In genomic region chr17:39831588-39831987, GRCh38 we compare ENCODE assay signal across 27 cellular contexts. TPM values are rescaled to one million over a fixed set of nuclear protein-coding genes. Genes with fewer than 3 reads are reported as not detected.
DNase-seq lines count a peak whose midpoint lies in the region; ATAC-seq, FAIRE-seq and TF ChIP-seq lines count a peak whose summit lies in the region.
"Had no signal": no experiment of that assay in that cellular context is flagged by ENCODE, and none has a peak within 500 bp of the region (broad histone marks: within the 10 kb centered on the region; RNA-seq: fewer than 3 reads in every experiment).

No MANE protein-coding gene starts in this region.

- H2BK5ac ChIP-seq in IMR-90 (ENCODE audit: low read depth, low read length, poor library complexity, severe bottlenecking): no peak overlapping the region

- WGBS in A549 (ENCODE audit: missing lambda C conversion rate): 36% methylated on average over 2 of the region's 2 CpGs
- no CpG with 5 or more reads among the region's 2 CpGs for WGBS in IMR-90 (ENCODE audit: extremely low coverage in 2 of 2, insufficient read length in 1 of 2), 2 experiments

- no peak for TF ChIP-seq POLR2A in A549 (IDR thresholded peaks at IDR 0.05; ENCODE audit: low read length)
- no peak for TF ChIP-seq POLR2A in IMR-90 (IDR thresholded peaks at IDR 0.05; ENCODE audit: low read depth, low read length)

- H3K27me3 ChIP-seq in IMR-90 (ENCODE audit: control insufficient read depth, insufficient read depth, low read length): peaks cover 16% of the 10 kb centered on the region
- H3K27me3 ChIP-seq in osteoblast (ENCODE audit: insufficient read depth, low read length): peaks cover 9% of the 10 kb centered on the region
- H3K27me3 ChIP-seq: BLaER1 treated with 17β-estradiol and CSF1 and Interleukin-3, amounts not matched to agents 10 nM and 100 nM had no signal

- no peak overlapping the region for H3K27ac ChIP-seq in A549
- no peak overlapping the region for H3K27ac ChIP-seq in IMR-90 (ENCODE audit: insufficient read depth, low read length)
- H3K27ac ChIP-seq in osteoblast (ENCODE audit: low read depth, low read length): no peak overlapping the region
- H3K27ac ChIP-seq: BLaER1 treated with 17β-estradiol and CSF1 and Interleukin-3, amounts not matched to agents 10 nM and 100 nM had no signal

- no peak overlapping the region for H2AK5ac ChIP-seq in IMR-90 (ENCODE audit: low read depth, low read length)

- H3K36me3 ChIP-seq in IMR-90 (ENCODE audit: control insufficient read depth, insufficient read depth, low read length): no peaks in the 10 kb centered on the region
- H3K36me3 ChIP-seq in osteoblast (ENCODE audit: insufficient read depth, low read length): no peaks in the 10 kb centered on the region
- H3K36me3 ChIP-seq: BLaER1 treated with 17β-estradiol and CSF1 and Interleukin-3, amounts not matched to agents 10 nM and 100 nM had no signal

- H3K4me1 ChIP-seq in A549 (peaks cover 5% of the 10 kb centered on the region; the same call in 1 of the 3 replicates), IMR-90 (ENCODE audit: control insufficient read depth, insufficient read depth, low read length) (no peaks in the 10 kb centered on the region), osteoblast (ENCODE audit: insufficient read depth, low read length) (no peaks in the 10 kb centered on the region)

- in situ Hi-C loops in IMR-90 (cut with MboI; ENCODE audit: low sequenced_read_pairs): no loop called here

- H4K20me1 ChIP-seq in IMR-90 (ENCODE audit: insufficient read depth, low read length) (no peaks in the 10 kb centered on the region), osteoblast (ENCODE audit: insufficient read depth, low read length) (no peaks in the 10 kb centered on the region)
- H4K20me1 ChIP-seq: BLaER1 treated with 17β-estradiol and CSF1 and Interleukin-3, amounts not matched to agents 10 nM and 100 nM had no signal

- no peak for TF ChIP-seq EP300 in A549 (IDR thresholded peaks at IDR 0.05)

- H2BK20ac ChIP-seq in IMR-90 (ENCODE audit: low read depth, low read length): no peak overlapping the region

- H4K5ac ChIP-seq in IMR-90 (ENCODE audit: low read depth, low read length): no peak overlapping the region

- no peak overlapping the region for H3K4me3 ChIP-seq in A549
- H3K4me3 ChIP-seq in IMR-90 (ENCODE audit: insufficient read depth, low read depth, low read length): no peak overlapping the region
- H3K4me3 ChIP-seq in osteoblast (ENCODE audit: insufficient read depth, low read length): no peak overlapping the region
- H3K4me3 ChIP-seq: BLaER1 treated with 17β-estradiol and CSF1 and Interleukin-3, amounts not matched to agents 10 nM and 100 nM; GM12878; GM23338 had no signal

- H3K27me3 Mint-ChIP-seq in activated CD8-positive, alpha-beta T cell treated with anti-CD3 and anti-CD28 coated beads for 36 hours: no peaks in the 10 kb centered on the region
- no peaks in the 10 kb centered on the region for H3K27me3 Mint-ChIP-seq in activated CD8-positive, alpha-beta T cell treated with anti-CD3 and anti-CD28 coated beads, Interleukin-2, amount 10 ng/mL, durations not matched to agents 7 days and 5 days (ENCODE audit: low read depth)
- H3K27me3 Mint-ChIP-seq in immature natural killer cell (ENCODE audit: low read depth in 3 of 3): peaks cover 0 to 1% (median 0%) of the 10 kb centered on the region in 3 donors
- H3K27me3 Mint-ChIP-seq: CD4-positive, alpha-beta T cell; IgD-negative memory B cell had no signal

- POLR2A ChIA-PET in activated CD8-positive, alpha-beta T cell treated with anti-CD3 and anti-CD28 coated beads for 36 hours (lab: Charles Lee): interaction anchor here (1.1 to 1.5 kb wide), 2 partner anchors 9 to 11 kb away, joined by 3 read pairs; no protein-coding TSS in a partner anchor
- POLR2A ChIA-PET in activated CD8-positive, alpha-beta T cell treated with anti-CD3 and anti-CD28 coated beads, Interleukin-2, amount 10 ng/mL, durations not matched to agents 7 days and 5 days (lab: Charles Lee): interaction anchor here (0.7 kb wide), 1 partner anchor 10 kb away, joined by 3 read pairs; no protein-coding TSS in a partner anchor
- POLR2A ChIA-PET in A549 (lab: Yijun Ruan, JAX): no interaction called here
- POLR2A ChIA-PET in IMR-90 (lab: Charles Lee; ENCODE audit: unreplicated experiment): no interaction called here

- no peak for FAIRE-seq in A549 (lab: Jason Lieb, UNC)
- FAIRE-seq: G401.6, GM12878 had no signal

- no peaks in the 10 kb centered on the region for H3K79me1 ChIP-seq in IMR-90 (ENCODE audit: low read depth in 1 of 2, low read length in 2 of 2)

- no peak overlapping the region for H4K8ac ChIP-seq in IMR-90 (ENCODE audit: low read depth in 2 of 2, low read length in 2 of 2)

- peaks cover 45% of the 10 kb centered on the region for H3K4me1 Mint-ChIP-seq in activated CD8-positive, alpha-beta T cell treated with anti-CD3 and anti-CD28 coated beads for 36 hours (ENCODE audit: low read depth)
- H3K4me1 Mint-ChIP-seq in activated CD8-positive, alpha-beta T cell treated with anti-CD3 and anti-CD28 coated beads, Interleukin-2, amount 10 ng/mL, durations not matched to agents 7 days and 5 days (ENCODE audit: low read depth): peaks cover 2% of the 10 kb centered on the region
- peaks cover 28 to 46% of the 10 kb centered on the region in 2 donors for H3K4me1 Mint-ChIP-seq in immature natural killer cell
- H3K4me1 Mint-ChIP-seq: GM23338, H9 had no signal

- no peak for TF ChIP-seq CTCF in activated CD8-positive, alpha-beta T cell treated with anti-CD3 and anti-CD28 coated beads for 36 hours (IDR thresholded peaks at IDR 0.05)
- no peak for TF ChIP-seq CTCF in A549 (IDR thresholded peaks at IDR 0.05)
- no peak for TF ChIP-seq CTCF in IMR-90 (conservative IDR thresholded peaks at IDR 0.05; ENCODE audit: low read depth, low read length)
- TF ChIP-seq CTCF in osteoblast (IDR thresholded peaks at IDR 0.05; ENCODE audit: extremely low read depth, low read depth, low read length): no peak

- peaks cover 11% of the 10 kb centered on the region; the same call in 1 of the 3 replicates for H3K9me3 ChIP-seq in A549
- H3K9me3 ChIP-seq in IMR-90 (ENCODE audit: control insufficient read depth, insufficient read depth, low read length): peaks cover 5% of the 10 kb centered on the region
- H3K9me3 ChIP-seq in osteoblast (ENCODE audit: low read depth, low read length): peaks cover 2% of the 10 kb centered on the region
- H3K9me3 ChIP-seq: SK-N-SH had no signal

- H3K14ac ChIP-seq in IMR-90 (replicated peaks; ENCODE audit: low read depth, low read length): no peak overlapping the region

- no peak overlapping the region for H3K4me2 ChIP-seq in A549
- H3K4me2 ChIP-seq in IMR-90 (ENCODE audit: low read depth, low read length): no peak overlapping the region
- no peak overlapping the region for H3K4me2 ChIP-seq in osteoblast (ENCODE audit: insufficient read depth, low read length)
- H3K4me2 ChIP-seq: BLaER1 treated with 17β-estradiol and CSF1 and Interleukin-3, amounts not matched to agents 10 nM and 100 nM; GM23338; SK-N-SH had no signal

- H2BK15ac ChIP-seq in IMR-90 (ENCODE audit: low read depth, low read length): no peak overlapping the region

- intact Hi-C loops in activated CD8-positive, alpha-beta T cell treated with anti-CD3 and anti-CD28 coated beads for 36 hours (cut with micrococcal nuclease): no loop called here
- intact Hi-C loops in IMR-90 (cut with micrococcal nuclease): no loop called here

- dilution Hi-C loops in IMR-90 (cut with HindIII; ENCODE audit: low sequenced_read_pairs, unreplicated experiment): no loop called here

- H2AFZ ChIP-seq in IMR-90 (replicated peaks; ENCODE audit: low read length, poor library complexity): no peak overlapping the region
- H2AFZ ChIP-seq in osteoblast (ENCODE audit: low read length): no peak overlapping the region
- H2AFZ ChIP-seq: GM23338 had no signal

- no peak for ATAC-seq in activated CD8-positive, alpha-beta T cell treated with anti-CD3 and anti-CD28 coated beads for 36 hours
- no peak for ATAC-seq in activated CD8-positive, alpha-beta T cell treated with anti-CD3 and anti-CD28 coated beads, Interleukin-2, amount 10 ng/mL, durations not matched to agents 7 days and 5 days
- ATAC-seq in A549: no peak
- ATAC-seq in IMR-90 (ENCODE audit: low read depth): no peak
- no peak for ATAC-seq in HG03097 (IDR thresholded peaks at IDR 0.05; ENCODE audit: low FRiP score, unreplicated experiment)
- ATAC-seq: GM12878, GM23338, PC-3 had no signal

- no peak overlapping the region for H4K91ac ChIP-seq in IMR-90 (ENCODE audit: insufficient read depth, low read depth, low read length)

- no peak overlapping the region for H3K56ac ChIP-seq in IMR-90 (ENCODE audit: extremely low read depth, insufficient read depth, low read length)

- DNase-seq in activated CD8-positive, alpha-beta T cell treated with anti-CD3 and anti-CD28 coated beads for 36 hours: no peak
- no peak for DNase-seq in activated CD8-positive, alpha-beta T cell treated with anti-CD3 and anti-CD28 coated beads, Interleukin-2, amount 10 ng/mL, durations not matched to agents 7 days and 5 days
- DNase-seq in A549 (ENCODE audit: low read depth in 1 of 2, low spot score in 1 of 2) (no peak), IMR-90 (no peak), immature natural killer cell (no peak), osteoblast (ENCODE audit: insufficient read length, low spot score, missing footprints) (no peak), SKM-1 treated with dmso at 0.1 percent for 144 hours (lab: John Stamatoyannopoulos, UW; ENCODE audit: unreplicated experiment) (no peak)
- DNase-seq: 8988T; CD4-positive, alpha-beta T cell; COR-L47; H9; HFFc6; NCI-H1092; NCI-H1436; NCI-H187; NCI-H446; NCI-H524 treated with DMSO at 0.1 percent for 48 hours; NCI-H774; NK-92 treated with Interleukin-12 subunit alpha and Interleukin-12 subunit beta, amount 100 ng/mL, for 24 hours; PC-3; SK-N-SH had no signal

- CTCF ChIA-PET in activated CD8-positive, alpha-beta T cell treated with anti-CD3 and anti-CD28 coated beads for 36 hours (lab: Charles Lee): interaction anchor here (0.9 to 1.6 kb wide), 3 partner anchors 10 to 208 kb away, joined by 4 to 5 read pairs (median 4); no protein-coding TSS in a partner anchor
- CTCF ChIA-PET in activated CD8-positive, alpha-beta T cell treated with anti-CD3 and anti-CD28 coated beads, Interleukin-2, amount 10 ng/mL, durations not matched to agents 7 days and 5 days (lab: Charles Lee): interaction anchor here (1.0 kb wide), 1 partner anchor 18 kb away, joined by 3 read pairs; no protein-coding TSS in a partner anchor
- CTCF ChIA-PET in A549 (lab: Yijun Ruan, JAX): interaction anchor here (0.9 kb wide), 1 partner anchor 625 kb away, joined by 3 read pairs; no protein-coding TSS in a partner anchor
- CTCF ChIA-PET in IMR-90 (lab: Yijun Ruan, JAX): interaction anchor here (0.6 kb wide), 1 partner anchor 18 kb away, joined by 4 read pairs; no protein-coding TSS in a partner anchor

- peaks cover 12% of the 10 kb centered on the region for H3K9me3 Mint-ChIP-seq in activated CD8-positive, alpha-beta T cell treated with anti-CD3 and anti-CD28 coated beads for 36 hours
- H3K9me3 Mint-ChIP-seq in activated CD8-positive, alpha-beta T cell treated with anti-CD3 and anti-CD28 coated beads, Interleukin-2, amount 10 ng/mL, durations not matched to agents 7 days and 5 days (ENCODE audit: insufficient read depth): peaks cover 10% of the 10 kb centered on the region
- no peaks in the 10 kb centered on the region for H3K9me3 Mint-ChIP-seq in immature natural killer cell
- H3K9me3 Mint-ChIP-seq: HFFc6 had no signal

- no peak overlapping the region for H3K9ac ChIP-seq in IMR-90 (ENCODE audit: low read depth, low read length)
- H3K9ac ChIP-seq: BLaER1 treated with 17β-estradiol and CSF1 and Interleukin-3, amounts not matched to agents 10 nM and 100 nM; SK-N-SH had no signal

- H3K4ac ChIP-seq in IMR-90 (ENCODE audit: low read depth, low read length): no peak overlapping the region

- peaks cover 64% of the 10 kb centered on the region for H3K36me3 Mint-ChIP-seq in activated CD8-positive, alpha-beta T cell treated with anti-CD3 and anti-CD28 coated beads for 36 hours (ENCODE audit: low read depth)
- peaks cover 59% of the 10 kb centered on the region for H3K36me3 Mint-ChIP-seq in activated CD8-positive, alpha-beta T cell treated with anti-CD3 and anti-CD28 coated beads, Interleukin-2, amount 10 ng/mL, durations not matched to agents 7 days and 5 days (ENCODE audit: low read depth)
- peaks cover 26 to 30% (median 28%) of the 10 kb centered on the region in 3 donors for H3K36me3 Mint-ChIP-seq in immature natural killer cell

- H3K23ac ChIP-seq in IMR-90 (ENCODE audit: low read depth, low read length): no peak overlapping the region

- H3K4me3 Mint-ChIP-seq in activated CD8-positive, alpha-beta T cell treated with anti-CD3 and anti-CD28 coated beads for 36 hours: no peak overlapping the region
- H3K4me3 Mint-ChIP-seq in activated CD8-positive, alpha-beta T cell treated with anti-CD3 and anti-CD28 coated beads, Interleukin-2, amount 10 ng/mL, durations not matched to agents 7 days and 5 days: no peak overlapping the region
- no peak overlapping the region for H3K4me3 Mint-ChIP-seq in immature natural killer cell
- H3K4me3 Mint-ChIP-seq: CD4-positive, alpha-beta T cell; GM23338; H9; HFFc6 had no signal

- H2AK9ac ChIP-seq in IMR-90 (replicated peaks; ENCODE audit: low read depth, low read length, poor library complexity): no peak overlapping the region

- TF ChIP-seq RAD21 in A549 (conservative IDR thresholded peaks at IDR 0.05 in 1 of 2, IDR thresholded peaks at IDR 0.05 in 1 of 2) (no peak), IMR-90 (IDR thresholded peaks at IDR 0.05; ENCODE audit: low read length) (no peak)

- H3K18ac ChIP-seq in IMR-90 (ENCODE audit: low read depth, low read length): no peak overlapping the region

- no peaks in the 10 kb centered on the region for H3K79me2 ChIP-seq in osteoblast (ENCODE audit: insufficient read depth, low read length)

- no TSS peak for BruUV-seq in IMR-90 (replicated peaks; lab: Mats Ljungman, UMichigan)

- no peaks in the 10 kb centered on the region for H3K9me1 ChIP-seq in IMR-90 (ENCODE audit: insufficient read depth, low read length)

- H3K27ac Mint-ChIP-seq in activated CD8-positive, alpha-beta T cell treated with anti-CD3 and anti-CD28 coated beads for 36 hours: peak overlapping the region; percentile 36
- H3K27ac Mint-ChIP-seq in activated CD8-positive, alpha-beta T cell treated with anti-CD3 and anti-CD28 coated beads, Interleukin-2, amount 10 ng/mL, durations not matched to agents 7 days and 5 days: no peak overlapping the region
- peak overlapping the region in 5 of 6 donors; percentile 5 to 60 (median 42) for H3K27ac Mint-ChIP-seq in immature natural killer cell
- H3K27ac Mint-ChIP-seq: CD4-positive, alpha-beta T cell; GM23338; H9; HFFc6; IgD-negative memory B cell had no signal

- H2BK120ac ChIP-seq in IMR-90 (ENCODE audit: low read depth, low read length): no peak overlapping the region

RNA-seq across cellular contexts. Expression of gene IKZF3, which starts 32.5 kb away (rescaled TPM):
- total RNA-seq in activated CD8-positive, alpha-beta T cell treated with anti-CD3 and anti-CD28 coated beads for 36 hours: 10 to 100 TPM; 52.1 to 52.2 TPM
- total RNA-seq in activated CD8-positive, alpha-beta T cell treated with anti-CD3 and anti-CD28 coated beads, Interleukin-2, amount 10 ng/mL, durations not matched to agents 7 days and 5 days: 10 to 100 TPM; 31.1 to 31.9 TPM
- polyA plus RNA-seq in A549 (2011; rRNA removed): not detected in 2 replicates
- not detected in 2 replicates for polyA plus RNA-seq in A549 (2012; cell fraction: cytosol; rRNA removed)
- not detected in 2 replicates for polyA plus RNA-seq in A549 (2012; cell fraction: nucleus; rRNA removed)
- not detected in 3 replicates for polyA plus RNA-seq in A549 (2017; fragmentation: RNase III; extraction: RNeasy Plus Mini Kit Qiagen cat#74134 plus additional on column Dnase treatment)
- under 0.01 TPM in 1 of 2 replicates, not detected in the other for polyA minus RNA-seq in A549 (2011; rRNA and poly(A)+ RNA removed)
- total RNA-seq in IMR-90 (2012; rRNA removed): not detected in 2 replicates
- not detected in 2 replicates for polyA plus RNA-seq in IMR-90 (2012; rRNA removed)
- polyA plus RNA-seq in IMR-90 (2012; cell fraction: cytosol; rRNA removed): not detected in 2 replicates
- not detected in 2 replicates for polyA plus RNA-seq in IMR-90 (2012; cell fraction: nucleus; rRNA removed; ENCODE audit: low replicate concordance)
- polyA plus RNA-seq in immature natural killer cell: 10 to 100 TPM in 2 of 3 donors, 1 to 10 TPM in 1; 3.1 to 77.5 (median 15.7) TPM
- not detected in 2 replicates for total RNA-seq in osteoblast
- total RNA-seq: HFFc6, PC-3 had no signal
- polyA plus RNA-seq: SK-N-SH had no signal

RNA-seq across cellular contexts. Expression of gene ZPBP2, which starts 36.4 kb away (rescaled TPM):
- total RNA-seq in activated CD8-positive, alpha-beta T cell treated with anti-CD3 and anti-CD28 coated beads for 36 hours: not detected
- not detected for total RNA-seq in activated CD8-positive, alpha-beta T cell treated with anti-CD3 and anti-CD28 coated beads, Interleukin-2, amount 10 ng/mL, durations not matched to agents 7 days and 5 days
- polyA plus RNA-seq in A549 (2011; rRNA removed): not detected in 2 replicates
- not detected in 2 replicates for polyA plus RNA-seq in A549 (2012; cell fraction: cytosol; rRNA removed)
- not detected in 2 replicates for polyA plus RNA-seq in A549 (2012; cell fraction: nucleus; rRNA removed)
- not detected in 3 replicates for polyA plus RNA-seq in A549 (2017; fragmentation: RNase III; extraction: RNeasy Plus Mini Kit Qiagen cat#74134 plus additional on column Dnase treatment)
- polyA minus RNA-seq in A549 (2011; rRNA and poly(A)+ RNA removed): not detected in 2 replicates
- not detected in 2 replicates for total RNA-seq in IMR-90 (2012; rRNA removed)
- polyA plus RNA-seq in IMR-90 (2012; rRNA removed): not detected in 2 replicates
- not detected in 2 replicates for polyA plus RNA-seq in IMR-90 (2012; cell fraction: cytosol; rRNA removed)
- polyA plus RNA-seq in IMR-90 (2012; cell fraction: nucleus; rRNA removed; ENCODE audit: low replicate concordance): not detected in 2 replicates
- not detected for polyA plus RNA-seq in immature natural killer cell
- total RNA-seq in osteoblast: not detected in 2 replicates
- total RNA-seq: CD4-positive, alpha-beta T cell; GM23338; H9; HFFc6; PC-3 had no signal
- polyA plus RNA-seq: GM23338, SK-N-SH had no signal

Comparison
In these comparisons a context has a peak if more than half of its experiments do, and no peak if none do; other contexts are left out.
1. RNA of gene IKZF3, which starts 32.5 kb away (total RNA-seq): 52.1 to 52.2 TPM in activated CD8-positive, alpha-beta T cell treated with anti-CD3 and anti-CD28 coated beads for 36 hours and 31.1 to 31.9 TPM in activated CD8-positive, alpha-beta T cell treated with anti-CD3 and anti-CD28 coated beads, Interleukin-2, amount 10 ng/mL, durations not matched to agents 7 days and 5 days; not detected in IMR-90 and not detected in osteoblast; every median in the first group is over 10 times any median in the second.
2. POLR2A ChIA-PET loops: an anchor here in activated CD8-positive, alpha-beta T cell treated with anti-CD3 and anti-CD28 coated beads for 36 hours (1.1 to 1.5 kb wide) and activated CD8-positive, alpha-beta T cell treated with anti-CD3 and anti-CD28 coated beads, Interleukin-2, amount 10 ng/mL, durations not matched to agents 7 days and 5 days (0.7 kb wide); none called in A549 and IMR-90.